21 cellular contexts compared by ENCODE assay signal in genomic region chr6:20370393-20370792, GRCh38. TPM values are rescaled to one million over a fixed set of nuclear protein-coding genes. Genes with fewer than 3 reads are reported as not detected.
A peak's percentile ranks its signal among the peaks of the same experiment; 100 is the strongest.
DNase-seq lines count a peak whose midpoint lies in the region; ATAC-seq, FAIRE-seq and TF ChIP-seq lines count a peak whose summit lies in the region.
"Had no signal": no experiment of that assay in that cellular context is flagged by ENCODE, and none has a peak within 500 bp of the region (broad histone marks: within the 10 kb centered on the region; RNA-seq: fewer than 3 reads in every experiment).

No MANE protein-coding gene starts in this region.

- TF ChIP-seq CTCF in vagina (IDR thresholded peaks at IDR 0.05) = no peak

- intact Hi-C loops in activated T-helper 1 cell treated with anti-CD3 and anti-CD28 coated beads, Interleukin-12 subunit alpha, Interleukin-12 subunit beta, Interleukin-2, Interleukin-4 antibody, amounts not matched to agents 30 ng/mL and 10 ng/mL and 1 ng/mL, durations not matched to agents 14 hours and 24 hours and 36 hours (cut with micrococcal nuclease) = no loop called here
- intact Hi-C loops in vagina (cut with DNase I) = no loop called here

- H3K9me3 Mint-ChIP-seq in activated T-cell treated with anti-CD3 and anti-CD28 coated beads, Interleukin-2, amount 50 U/mL, for 72 hours = peaks cover 5 to 13% of the 10 kb centered on the region in 2 donors
- H3K9me3 Mint-ChIP-seq in CD8-positive, alpha-beta memory T cell = peaks cover 0 to 1% (median 0%) of the 10 kb centered on the region in 5 donors
- peaks cover 25% of the 10 kb centered on the region for H3K9me3 Mint-ChIP-seq in activated T-helper 1 cell treated with anti-CD3 and anti-CD28 coated beads, Interleukin-12 subunit alpha, Interleukin-12 subunit beta, Interleukin-2, Interleukin-4 antibody, amounts not matched to agents 30 ng/mL and 10 ng/mL and 1 ng/mL, durations not matched to agents 14 hours and 24 hours and 36 hours
- no peaks in the 10 kb centered on the region for H3K9me3 Mint-ChIP-seq in stimulated activated naive B cell treated with anti-CD40 and anti-IgM and Interleukin-4, amounts not matched to agents 10 μg/mL and 1 μg/mL and 100 μg/mL, for 72 hours

- peak overlapping the region; percentile 0 to 44 for H3K18ac ChIP-seq in mesenchymal stem cell (ENCODE audit: low read depth in 1 of 2, low read length in 2 of 2)

- peaks cover 53% of the 10 kb centered on the region for H3K4me1 Mint-ChIP-seq in activated T-cell treated with anti-CD3 and anti-CD28 coated beads, Interleukin-2, amount 50 U/mL, for 72 hours (ENCODE audit: low read depth)
- H3K4me1 Mint-ChIP-seq in CD8-positive, alpha-beta memory T cell = peaks cover 64 to 68% (median 65%) of the 10 kb centered on the region in 3 donors
- H3K4me1 Mint-ChIP-seq in activated T-helper 1 cell treated with anti-CD3 and anti-CD28 coated beads, Interleukin-12 subunit alpha, Interleukin-12 subunit beta, Interleukin-2, Interleukin-4 antibody, amounts not matched to agents 30 ng/mL and 10 ng/mL and 1 ng/mL, durations not matched to agents 14 hours and 24 hours and 36 hours (ENCODE audit: low read depth) = peaks cover 55% of the 10 kb centered on the region
- peaks cover 9 to 16% of the 10 kb centered on the region in 2 donors for H3K4me1 Mint-ChIP-seq in stimulated activated naive B cell treated with anti-CD40 and anti-IgM and Interleukin-4, amounts not matched to agents 10 μg/mL and 1 μg/mL and 100 μg/mL, for 72 hours

- H3K14ac ChIP-seq in mesenchymal stem cell (ENCODE audit: low read length in 2 of 2) = peak overlapping the region in 1 of 2 experiments; percentile 23

- H4K91ac ChIP-seq in mesenchymal stem cell (ENCODE audit: low read length) = no peak overlapping the region

- H3K36me3 ChIP-seq in CD8-positive, alpha-beta memory T cell (ENCODE audit: insufficient read depth, low read length) = no peaks in the 10 kb centered on the region
- H3K36me3 ChIP-seq in mesenchymal stem cell (ENCODE audit: control insufficient read depth in 1 of 2, insufficient read depth in 2 of 2, low read depth in 1 of 2, low read length in 2 of 2) (no peaks in the 10 kb centered on the region), vagina (no peaks in the 10 kb centered on the region)
- H3K36me3 ChIP-seq: Peyer's patch had no signal

- peak overlapping the region in 1 of 2 experiments; percentile 60 for H2BK12ac ChIP-seq in mesenchymal stem cell (ENCODE audit: low read length in 2 of 2)

- H3K4me2 ChIP-seq in mesenchymal stem cell (ENCODE audit: low read length, poor library complexity, severe bottlenecking) = no peak overlapping the region
- H3K4me2 ChIP-seq: A549 had no signal

- no peak for FAIRE-seq in urothelium cell line (lab: Jason Lieb, UNC)
- FAIRE-seq: A549, D721Med, G401.6, GM12891, GM19239 had no signal

- H3K4me3 Mint-ChIP-seq in activated T-cell treated with anti-CD3 and anti-CD28 coated beads, Interleukin-2, amount 50 U/mL, for 72 hours = peak overlapping the region in 1 of 2 donors; percentile 17
- H3K4me3 Mint-ChIP-seq in CD8-positive, alpha-beta memory T cell = peak overlapping the region; percentile 13 to 78 (median 39)
- peak overlapping the region; percentile 3 for H3K4me3 Mint-ChIP-seq in activated T-helper 1 cell treated with anti-CD3 and anti-CD28 coated beads, Interleukin-12 subunit alpha, Interleukin-12 subunit beta, Interleukin-2, Interleukin-4 antibody, amounts not matched to agents 30 ng/mL and 10 ng/mL and 1 ng/mL, durations not matched to agents 14 hours and 24 hours and 36 hours
- no peak overlapping the region for H3K4me3 Mint-ChIP-seq in stimulated activated naive B cell treated with anti-CD40 and anti-IgM and Interleukin-4, amounts not matched to agents 10 μg/mL and 1 μg/mL and 100 μg/mL, for 72 hours

- POLR2A ChIA-PET in CD8-positive, alpha-beta memory T cell (lab: Charles Lee) = interaction anchor here (0.6 to 1.0 kb wide), 3 partner anchors 51 to 163 kb away, joined by 3 to 4 read pairs (median 4); no protein-coding TSS in a partner anchor

- CTCF ChIA-PET in CD8-positive, alpha-beta memory T cell (lab: Charles Lee) = interaction anchor here (0.7 kb wide), 1 partner anchor 29 kb away, joined by 3 read pairs; no protein-coding TSS in a partner anchor

- H3K36me3 Mint-ChIP-seq in activated T-cell treated with anti-CD3 and anti-CD28 coated beads, Interleukin-2, amount 50 U/mL, for 72 hours (ENCODE audit: insufficient read depth in 2 of 2) = no peaks in the 10 kb centered on the region
- H3K36me3 Mint-ChIP-seq in CD8-positive, alpha-beta memory T cell = peaks cover 0 to 33% (median 3%) of the 10 kb centered on the region in 3 donors
- peaks cover 16% of the 10 kb centered on the region for H3K36me3 Mint-ChIP-seq in activated T-helper 1 cell treated with anti-CD3 and anti-CD28 coated beads, Interleukin-12 subunit alpha, Interleukin-12 subunit beta, Interleukin-2, Interleukin-4 antibody, amounts not matched to agents 30 ng/mL and 10 ng/mL and 1 ng/mL, durations not matched to agents 14 hours and 24 hours and 36 hours (ENCODE audit: low read depth)
- no peaks in the 10 kb centered on the region for H3K36me3 Mint-ChIP-seq in stimulated activated naive B cell treated with anti-CD40 and anti-IgM and Interleukin-4, amounts not matched to agents 10 μg/mL and 1 μg/mL and 100 μg/mL, for 72 hours

- peak overlapping the region in 1 of 2 experiments; percentile 44 for H3K4ac ChIP-seq in mesenchymal stem cell (ENCODE audit: low read depth in 1 of 2, low read length in 2 of 2)

- H3K23ac ChIP-seq in mesenchymal stem cell (ENCODE audit: low read length in 2 of 2) = peak overlapping the region in 1 of 2 experiments; percentile 32

- no peaks in the 10 kb centered on the region for H3K79me1 ChIP-seq in mesenchymal stem cell (replicated peaks; ENCODE audit: low read length, poor library complexity, severe bottlenecking)

- no peak overlapping the region for H2BK5ac ChIP-seq in mesenchymal stem cell (ENCODE audit: low read depth, low read length, poor library complexity, severe bottlenecking)

- no peak overlapping the region for H2BK120ac ChIP-seq in mesenchymal stem cell (ENCODE audit: low read depth, low read length)

- peak overlapping the region; percentile 40 for H2BK15ac ChIP-seq in mesenchymal stem cell (ENCODE audit: low read depth, poor library complexity, severe bottlenecking)

- no peak overlapping the region for H3K9ac ChIP-seq in mesenchymal stem cell (ENCODE audit: low read length)
- H3K9ac ChIP-seq: GM23248 had no signal

- no peak for DNase-seq in activated T-cell treated with anti-CD3 and anti-CD28 coated beads, Interleukin-2, amount 50 U/mL, for 72 hours
- DNase-seq in activated T-cell treated with anti-CD3 and anti-CD28 coated beads for 4 hours (no peak), mesenchymal stem cell (no peak), vagina (ENCODE audit: extremely low spot score in 2 of 2) (no peak), urothelium cell line (ENCODE audit: low spot score) (no peak)
- no peak for DNase-seq in CD8-positive, alpha-beta memory T cell
- DNase-seq in activated T-helper 1 cell treated with anti-CD3 and anti-CD28 coated beads, Interleukin-12 subunit alpha, Interleukin-12 subunit beta, Interleukin-2, Interleukin-4 antibody, amounts not matched to agents 30 ng/mL and 10 ng/mL and 1 ng/mL, durations not matched to agents 14 hours and 24 hours and 36 hours (ENCODE audit: low spot score) = no peak
- DNase-seq in stimulated activated naive B cell treated with anti-CD40 and anti-IgM and Interleukin-4, amounts not matched to agents 10 μg/mL and 1 μg/mL and 100 μg/mL, for 72 hours = no peak
- DNase-seq: DMS79 treated with DMSO at 0.1 percent for 48 hours, GM23248, NCI-H1436 treated with DMSO at 0.1 percent for 48 hours, NCI-H2081 treated with DMSO at 0.1 percent for 48 hours, NCI-H524, Peyer's patch had no signal

- no peaks in the 10 kb centered on the region for H3K27me3 Mint-ChIP-seq in activated T-cell treated with anti-CD3 and anti-CD28 coated beads, Interleukin-2, amount 50 U/mL, for 72 hours (ENCODE audit: low read depth)
- peaks cover 0 to 2% of the 10 kb centered on the region in 2 donors for H3K27me3 Mint-ChIP-seq in CD8-positive, alpha-beta memory T cell
- H3K27me3 Mint-ChIP-seq in activated T-helper 1 cell treated with anti-CD3 and anti-CD28 coated beads, Interleukin-12 subunit alpha, Interleukin-12 subunit beta, Interleukin-2, Interleukin-4 antibody, amounts not matched to agents 30 ng/mL and 10 ng/mL and 1 ng/mL, durations not matched to agents 14 hours and 24 hours and 36 hours (ENCODE audit: insufficient read depth) = no peaks in the 10 kb centered on the region
- peaks cover 8 to 9% of the 10 kb centered on the region in 2 donors for H3K27me3 Mint-ChIP-seq in stimulated activated naive B cell treated with anti-CD40 and anti-IgM and Interleukin-4, amounts not matched to agents 10 μg/mL and 1 μg/mL and 100 μg/mL, for 72 hours

- no peak overlapping the region for H4K8ac ChIP-seq in mesenchymal stem cell (ENCODE audit: low read length)

- peak overlapping the region; percentile 8 for H3K4me3 ChIP-seq in CD8-positive, alpha-beta memory T cell (ENCODE audit: low read length)
- H3K4me3 ChIP-seq in mesenchymal stem cell (ENCODE audit: insufficient read depth in 1 of 2, low read depth in 1 of 2, low read length in 2 of 2) = no peak overlapping the region
- no peak overlapping the region for H3K4me3 ChIP-seq in vagina
- H3K4me3 ChIP-seq: A549, GM23248, Peyer's patch had no signal

- H3K27ac ChIP-seq in CD8-positive, alpha-beta memory T cell (ENCODE audit: low read depth, low read length) = no peak overlapping the region
- no peak overlapping the region for H3K27ac ChIP-seq in mesenchymal stem cell (ENCODE audit: low read length, poor library complexity, severe bottlenecking)
- no peak overlapping the region for H3K27ac ChIP-seq in vagina
- H3K27ac ChIP-seq: A549, C4-2B, GM23248, Peyer's patch had no signal

- 87% methylated on average over 2 of the region's 2 CpGs for WGBS in mesenchymal stem cell

- H2AFZ ChIP-seq in mesenchymal stem cell (ENCODE audit: low read depth, low read length) = no peak overlapping the region
- H2AFZ ChIP-seq: GM23248 had no signal

- H3K4me1 ChIP-seq in CD8-positive, alpha-beta memory T cell (ENCODE audit: insufficient read depth, low read length) = peaks cover 60% of the 10 kb centered on the region
- no peaks in the 10 kb centered on the region for H3K4me1 ChIP-seq in mesenchymal stem cell (ENCODE audit: control insufficient read depth, insufficient read depth, low read depth, low read length)
- H3K4me1 ChIP-seq in vagina = no peaks in the 10 kb centered on the region
- H3K4me1 ChIP-seq: A549, Peyer's patch had no signal

- no peaks in the 10 kb centered on the region for H3K9me3 ChIP-seq in CD8-positive, alpha-beta memory T cell (ENCODE audit: low read length)
- H3K9me3 ChIP-seq in mesenchymal stem cell (ENCODE audit: control insufficient read depth, low read length) = no peaks in the 10 kb centered on the region
- no peaks in the 10 kb centered on the region for H3K9me3 ChIP-seq in vagina
- H3K9me3 ChIP-seq: A549, Peyer's patch had no signal

- H2AK5ac ChIP-seq in mesenchymal stem cell (ENCODE audit: low read length, severe bottlenecking) = no peak overlapping the region

- H3K27me3 ChIP-seq in CD8-positive, alpha-beta memory T cell (ENCODE audit: insufficient read depth, low read length, poor library complexity, severe bottlenecking) = no peaks in the 10 kb centered on the region
- H3K27me3 ChIP-seq in mesenchymal stem cell (ENCODE audit: control insufficient read depth in 1 of 2, insufficient read depth in 1 of 2, low read length in 2 of 2) (no peaks in the 10 kb centered on the region), vagina (no peaks in the 10 kb centered on the region)
- H3K27me3 ChIP-seq: Peyer's patch had no signal

- H3K27ac Mint-ChIP-seq in activated T-cell treated with anti-CD3 and anti-CD28 coated beads, Interleukin-2, amount 50 U/mL, for 72 hours = peak overlapping the region; percentile 29
- H3K27ac Mint-ChIP-seq in CD8-positive, alpha-beta memory T cell = peak overlapping the region in 7 of 8 donors; percentile 44 to 92 (median 83)
- H3K27ac Mint-ChIP-seq in activated T-helper 1 cell treated with anti-CD3 and anti-CD28 coated beads, Interleukin-12 subunit alpha, Interleukin-12 subunit beta, Interleukin-2, Interleukin-4 antibody, amounts not matched to agents 30 ng/mL and 10 ng/mL and 1 ng/mL, durations not matched to agents 14 hours and 24 hours and 36 hours = peak overlapping the region; percentile 56
- no peak overlapping the region for H3K27ac Mint-ChIP-seq in stimulated activated naive B cell treated with anti-CD40 and anti-IgM and Interleukin-4, amounts not matched to agents 10 μg/mL and 1 μg/mL and 100 μg/mL, for 72 hours

- ATAC-seq in activated T-cell treated with anti-CD3 and anti-CD28 coated beads, Interleukin-2, amount 50 U/mL, for 72 hours (replicated peaks in 1 of 2) = no peak
- no peak for ATAC-seq in stimulated activated naive B cell treated with anti-CD40 and anti-IgM and Interleukin-4, amounts not matched to agents 10 μg/mL and 1 μg/mL and 100 μg/mL, for 72 hours (replicated peaks)
- ATAC-seq: A549, HCT116 had no signal

- TF ChIP-seq POLR2A in vagina (IDR thresholded peaks at IDR 0.05) = no peak

RNA-seq across cellular contexts. Expression of gene E2F3, which starts 31.3 kb away (rescaled TPM):
- 10 to 100 TPM; 17.5 to 18.0 TPM for total RNA-seq in activated T-cell treated with anti-CD3 and anti-CD28 coated beads, Interleukin-2, amount 50 U/mL, for 72 hours
- total RNA-seq in CD8-positive, alpha-beta memory T cell = 10 to 100 TPM; 31.5 to 32.3 TPM
- 13.1 TPM for polyA plus RNA-seq in CD8-positive, alpha-beta memory T cell
- total RNA-seq in activated T-helper 1 cell treated with anti-CD3 and anti-CD28 coated beads, Interleukin-12 subunit alpha, Interleukin-12 subunit beta, Interleukin-2, Interleukin-4 antibody, amounts not matched to agents 30 ng/mL and 10 ng/mL and 1 ng/mL, durations not matched to agents 14 hours and 24 hours and 36 hours = 30.3 and 30.5 TPM in 2 replicates
- 17.5 TPM for polyA plus RNA-seq in mesenchymal stem cell (2013, experiment 1 of 2)
- 17.7 TPM for polyA plus RNA-seq in mesenchymal stem cell (2013, experiment 2 of 2)
- 4.4 TPM for total RNA-seq in vagina

Comparison
In these comparisons a context has a peak if more than half of its experiments do, and no peak if none do; other contexts are left out.
1. H3K4me3 Mint-ChIP-seq: peak in CD8-positive, alpha-beta memory T cell (7 of 7) and activated T-helper 1 cell treated with anti-CD3 and anti-CD28 coated beads, Interleukin-12 subunit alpha, Interleukin-12 subunit beta, Interleukin-2, Interleukin-4 antibody, amounts not matched to agents 30 ng/mL and 10 ng/mL and 1 ng/mL, durations not matched to agents 14 hours and 24 hours and 36 hours (single experiment); none in stimulated activated naive B cell treated with anti-CD40 and anti-IgM and Interleukin-4, amounts not matched to agents 10 μg/mL and 1 μg/mL and 100 μg/mL, for 72 hours (0 of 2).